ENCODE assay signal across 1 cellular context in genomic region chr1:60569189-60569588, GRCh38.
TF ChIP-seq lines count a peak whose summit lies in the region.

No MANE protein-coding gene starts in this region.

TF ChIP-seq in WTC11, 78 proteins besides CTCF, POLR2A, EP300 and RAD21 (continued from another document):
- TF ChIP-seq ZNF512 (CRISPR knock-in tag; IDR thresholded peaks at IDR 0.05; ENCODE audit: borderline replicate concordance): no peak
TF ChIP-seq in WTC11: peak in this region for 0.
